In genomic region chr1:39102537-39103320, GRCh38 we compare ENCODE assay signal across 9 cellular contexts.
A peak's percentile ranks its signal among the peaks of the same experiment; 100 is the strongest.
DNase-seq lines count a peak whose midpoint lies in the region; ATAC-seq and TF ChIP-seq lines count a peak whose summit lies in the region.
"Had no signal": no experiment of that assay in that cellular context is flagged by ENCODE, and none has a peak within 500 bp of the region (broad histone marks: within the 10 kb centered on the region; RNA-seq: fewer than 3 reads in every experiment).

No MANE protein-coding gene starts in this region.

- H3K9me3 Mint-ChIP-seq in activated CD4-positive, alpha-beta memory T cell treated with anti-CD3 and anti-CD28 coated beads for 36 hours: no peaks in the 10 kb centered on the region
- no peaks in the 10 kb centered on the region for H3K9me3 Mint-ChIP-seq in naive thymus-derived CD4-positive, alpha-beta T cell
- H3K9me3 Mint-ChIP-seq: central memory CD8-positive, alpha-beta T cell had no signal

- H3K27me3 Mint-ChIP-seq in activated CD4-positive, alpha-beta memory T cell treated with anti-CD3 and anti-CD28 coated beads for 36 hours: peaks cover 2% of the 10 kb centered on the region
- peaks cover 0 to 10% (median 0%) of the 10 kb centered on the region in 5 donors for H3K27me3 Mint-ChIP-seq in naive thymus-derived CD4-positive, alpha-beta T cell
- H3K27me3 Mint-ChIP-seq: central memory CD8-positive, alpha-beta T cell had no signal

- peak; percentile 76 for TF ChIP-seq CTCF in DND-41 (IDR thresholded peaks at IDR 0.05; ENCODE audit: borderline replicate concordance, extremely low read depth, low read length, poor library complexity, severe bottlenecking)

- H3K4me3 Mint-ChIP-seq in activated CD4-positive, alpha-beta memory T cell treated with anti-CD3 and anti-CD28 coated beads for 36 hours: no peak overlapping the region
- peak overlapping the region in 7 of 10 donors; percentile 6 to 70 (median 40) for H3K4me3 Mint-ChIP-seq in naive thymus-derived CD4-positive, alpha-beta T cell
- H3K4me3 Mint-ChIP-seq: central memory CD8-positive, alpha-beta T cell had no signal

- H3K9me3 ChIP-seq in DND-41 (ENCODE audit: insufficient read depth, low read length, severe bottlenecking): no peaks in the 10 kb centered on the region
- H3K9me3 ChIP-seq in naive thymus-derived CD4-positive, alpha-beta T cell (ENCODE audit: control insufficient read depth in 2 of 3, low read length in 3 of 3): no peaks in the 10 kb centered on the region

- CTCF ChIA-PET in activated CD4-positive, alpha-beta memory T cell treated with anti-CD3 and anti-CD28 coated beads for 36 hours (lab: Charles Lee): interaction anchor here (1.1 to 5.4 kb wide), 5 partner anchors 80 to 307 kb away, joined by 3 to 43 read pairs (median 3); partner anchors contain the start of gene MACF1
- CTCF ChIA-PET in naive thymus-derived CD4-positive, alpha-beta T cell (lab: Charles Lee): interaction anchor here (0.6 to 2.4 kb wide), 4 partner anchors 86 to 335 kb away, joined by 3 to 11 read pairs (median 5); no protein-coding TSS in a partner anchor

- no peaks in the 10 kb centered on the region for H3K36me3 ChIP-seq in DND-41 (ENCODE audit: insufficient read depth, low read length)
- no peaks in the 10 kb centered on the region for H3K36me3 ChIP-seq in naive thymus-derived CD4-positive, alpha-beta T cell (ENCODE audit: control insufficient read depth in 2 of 3, insufficient read depth in 3 of 3, low read length in 3 of 3)

- intact Hi-C loops in activated CD4-positive, alpha-beta memory T cell treated with anti-CD3 and anti-CD28 coated beads for 36 hours (cut with micrococcal nuclease): loop anchor here (1.0 to 2.0 kb wide), 3 partner anchors 81 to 156 kb away; no protein-coding TSS in a partner anchor
- intact Hi-C loops in naive thymus-derived CD4-positive, alpha-beta T cell (cut with micrococcal nuclease): loop anchor here (1.0 to 2.0 kb wide), 7 partner anchors 80 to 474 kb away; partner anchors contain the start of gene PABPC4 (in 1 of the 2)

- POLR2A ChIA-PET in activated CD4-positive, alpha-beta memory T cell treated with anti-CD3 and anti-CD28 coated beads for 36 hours (lab: Charles Lee): interaction anchor here (0.7 kb wide), 1 partner anchor 743 kb away, joined by 6 read pairs; no protein-coding TSS in a partner anchor
- POLR2A ChIA-PET in naive thymus-derived CD4-positive, alpha-beta T cell (lab: Charles Lee): interaction anchor here (0.7 to 0.8 kb wide), 2 partner anchors 23 to 85 kb away, joined by 3 read pairs; no protein-coding TSS in a partner anchor

- H3K9ac ChIP-seq in DND-41 (ENCODE audit: low read depth, low read length): no peak overlapping the region

- H3K4me3 ChIP-seq in DND-41 (ENCODE audit: low read depth in 1 of 2, low read length in 2 of 2): no peak overlapping the region
- no peak overlapping the region for H3K4me3 ChIP-seq in naive thymus-derived CD4-positive, alpha-beta T cell (ENCODE audit: low read length)

- DNase-seq in DND-41 (peak; percentile 63), NCI-H446 treated with DMSO at 0.1 percent for 48 hours (lab: John Stamatoyannopoulos, UW) (peak; percentile 78), fibroblast of peridontal ligament (ENCODE audit: extremely low read depth) (peak; percentile 86), NCI-H1048 (lab: John Stamatoyannopoulos, UW) (no peak)
- peak; percentile 33 for DNase-seq in activated CD4-positive, alpha-beta memory T cell treated with anti-CD3 and anti-CD28 coated beads for 36 hours
- DNase-seq in naive thymus-derived CD4-positive, alpha-beta T cell: peak in 7 of 9 donors; percentile 37 to 59 (median 45)

- no peak overlapping the region for H3K4me2 ChIP-seq in DND-41 (ENCODE audit: insufficient read depth, low read length)

- peaks cover 17% of the 10 kb centered on the region for H3K79me2 ChIP-seq in DND-41 (ENCODE audit: insufficient read depth, low read length)

- no peak overlapping the region for H3K27ac Mint-ChIP-seq in activated CD4-positive, alpha-beta memory T cell treated with anti-CD3 and anti-CD28 coated beads for 36 hours
- H3K27ac Mint-ChIP-seq in naive thymus-derived CD4-positive, alpha-beta T cell: peak overlapping the region in 8 of 9 donors; percentile 1 to 79 (median 42)

- peaks cover 40% of the 10 kb centered on the region for H3K4me1 Mint-ChIP-seq in activated CD4-positive, alpha-beta memory T cell treated with anti-CD3 and anti-CD28 coated beads for 36 hours (ENCODE audit: low read depth)
- H3K4me1 Mint-ChIP-seq in naive thymus-derived CD4-positive, alpha-beta T cell: peaks cover 30 to 44% (median 40%) of the 10 kb centered on the region in 7 donors

- no peak overlapping the region for H3K27ac ChIP-seq in DND-41 (ENCODE audit: low read length)
- no peak overlapping the region for H3K27ac ChIP-seq in naive thymus-derived CD4-positive, alpha-beta T cell (ENCODE audit: low read depth, low read length)

- H3K36me3 Mint-ChIP-seq in activated CD4-positive, alpha-beta memory T cell treated with anti-CD3 and anti-CD28 coated beads for 36 hours: no peaks in the 10 kb centered on the region
- H3K36me3 Mint-ChIP-seq in naive thymus-derived CD4-positive, alpha-beta T cell: peaks cover 0 to 3% (median 0%) of the 10 kb centered on the region in 5 donors

- H3K4me1 ChIP-seq in DND-41 (ENCODE audit: insufficient read depth, low read length): peaks cover 41% of the 10 kb centered on the region
- peaks cover 11 to 14% of the 10 kb centered on the region in 2 donors for H3K4me1 ChIP-seq in naive thymus-derived CD4-positive, alpha-beta T cell (ENCODE audit: control insufficient read depth in 2 of 2, insufficient read depth in 2 of 2, low read length in 2 of 2)

- peak; percentile 59 for ATAC-seq in DND-41 (ENCODE audit: insufficient read depth, low read depth)
- peak; percentile 33 for ATAC-seq in HG02678 (IDR thresholded peaks at IDR 0.05; ENCODE audit: unreplicated experiment)
- ATAC-seq in naive thymus-derived CD4-positive, alpha-beta T cell: peak; percentile 52
- no peak for ATAC-seq in HG03521 (IDR thresholded peaks at IDR 0.05; ENCODE audit: unreplicated experiment)

- H2AFZ ChIP-seq in DND-41 (ENCODE audit: low read depth, low read length): no peak overlapping the region

- peaks cover 7% of the 10 kb centered on the region; the same call in 1 of the 2 replicates for H4K20me1 ChIP-seq in DND-41 (ENCODE audit: insufficient read depth, low read length)

- H3K27me3 ChIP-seq in DND-41 (ENCODE audit: insufficient read depth, low read length, poor library complexity): peaks cover 21% of the 10 kb centered on the region
- H3K27me3 ChIP-seq in naive thymus-derived CD4-positive, alpha-beta T cell (ENCODE audit: control insufficient read depth in 2 of 2, insufficient read depth in 2 of 2, low read length in 2 of 2): no peaks in the 10 kb centered on the region
